ENCODE assay signal across 8 cellular contexts in the genomic region with DNA sequence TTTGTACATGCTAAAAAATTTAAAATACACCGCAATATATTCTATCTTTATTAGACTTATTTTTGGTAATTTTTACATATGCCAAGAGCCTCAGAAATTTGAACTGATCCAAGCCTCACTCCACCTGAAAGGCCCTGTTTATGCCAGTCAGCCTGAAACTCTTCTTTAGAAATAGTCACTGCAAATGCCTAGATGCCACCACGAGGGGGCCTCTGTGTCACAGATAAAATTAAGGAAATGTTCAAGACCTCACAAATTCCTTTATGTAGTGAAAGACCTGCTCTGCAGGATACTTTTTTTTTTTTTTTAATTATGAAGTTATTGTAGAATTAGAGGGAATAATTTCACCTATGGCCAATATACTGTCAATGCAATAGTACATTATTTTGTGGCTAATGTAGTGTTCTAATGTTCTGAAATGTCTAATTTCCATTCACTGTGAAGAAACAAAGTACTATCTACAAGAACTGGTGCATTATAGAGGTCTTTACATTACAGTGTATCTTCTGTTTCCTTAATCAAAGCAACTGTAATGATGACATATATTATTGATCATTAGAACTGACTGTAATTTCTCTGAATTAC.
DNase-seq lines count a peak whose midpoint lies in the region; ATAC-seq lines count a peak whose summit lies in the region.

No MANE protein-coding gene starts in this region.

- no peak overlapping the region for H3K9ac ChIP-seq in mesenchymal stem cell (ENCODE audit: low read length)

- H3K4me2 ChIP-seq in mesenchymal stem cell (ENCODE audit: low read length, poor library complexity, severe bottlenecking): no peak overlapping the region

- H3K36me3 ChIP-seq in mesenchymal stem cell (ENCODE audit: control insufficient read depth in 1 of 2, insufficient read depth in 2 of 2, low read depth in 1 of 2, low read length in 2 of 2): no peaks in the 10 kb centered on the region

- no peak overlapping the region for H2AK5ac ChIP-seq in mesenchymal stem cell (ENCODE audit: low read length, severe bottlenecking)

- H2BK5ac ChIP-seq in mesenchymal stem cell (ENCODE audit: low read depth, low read length, poor library complexity, severe bottlenecking): no peak overlapping the region

- no peak overlapping the region for H2BK15ac ChIP-seq in mesenchymal stem cell (ENCODE audit: low read depth, poor library complexity, severe bottlenecking)

- H4K91ac ChIP-seq in mesenchymal stem cell (ENCODE audit: low read length): no peak overlapping the region

- H3K4me3 ChIP-seq in mesenchymal stem cell (ENCODE audit: insufficient read depth in 1 of 2, low read depth in 1 of 2, low read length in 2 of 2): no peak overlapping the region

- ATAC-seq in GM18499 (IDR thresholded peaks at IDR 0.05; ENCODE audit: insufficient read depth, unreplicated experiment) (peak; percentile 38), HG02798 (IDR thresholded peaks at IDR 0.05; ENCODE audit: poor library complexity, unreplicated experiment) (peak; percentile 59), HG02970 (IDR thresholded peaks at IDR 0.05; ENCODE audit: low FRiP score, unreplicated experiment) (no peak)

- no peaks in the 10 kb centered on the region for H3K27me3 ChIP-seq in mesenchymal stem cell (ENCODE audit: control insufficient read depth in 1 of 2, insufficient read depth in 1 of 2, low read length in 2 of 2)

- peak; percentile 30 for DNase-seq in NCI-H345 (lab: John Stamatoyannopoulos, UW)
- DNase-seq in activated CD4-positive, alpha-beta T cell treated with anti-CD3 and anti-CD28 coated beads, Interleukin-2, amount 50 U/mL, for 24 hours (ENCODE audit: low read depth in 1 of 2, low spot score in 1 of 2): peak; percentile 33 to 69
- peak; percentile 14 to 26 for DNase-seq in dermis microvascular lymphatic vessel endothelial cell (ENCODE audit: low read depth in 2 of 2)
- DNase-seq in mesenchymal stem cell: peak; percentile 36
- peak; percentile 51 for DNase-seq in stimulated activated CD8-positive, alpha-beta memory T cell treated with anti-CD3 and anti-CD28 coated beads, Interleukin-4, amount 100 ng/mL, for 24 hours (ENCODE audit: low read depth)

- no peaks in the 10 kb centered on the region for H3K79me1 ChIP-seq in mesenchymal stem cell (replicated peaks; ENCODE audit: low read length, poor library complexity, severe bottlenecking)

- H3K18ac ChIP-seq in mesenchymal stem cell (ENCODE audit: low read depth in 1 of 2, low read length in 2 of 2): no peak overlapping the region

- no peak overlapping the region for H4K8ac ChIP-seq in mesenchymal stem cell (ENCODE audit: low read length)

- H3K9me3 ChIP-seq in mesenchymal stem cell (ENCODE audit: control insufficient read depth, low read length): no peaks in the 10 kb centered on the region

- no peak overlapping the region for H3K23ac ChIP-seq in mesenchymal stem cell (ENCODE audit: low read length in 2 of 2)

- H2BK120ac ChIP-seq in mesenchymal stem cell (ENCODE audit: low read depth, low read length): no peak overlapping the region

- H2AFZ ChIP-seq in mesenchymal stem cell (ENCODE audit: low read depth, low read length): no peak overlapping the region

- H3K27ac ChIP-seq in mesenchymal stem cell (ENCODE audit: low read length, poor library complexity, severe bottlenecking): no peak overlapping the region

- H3K4ac ChIP-seq in mesenchymal stem cell (ENCODE audit: low read depth in 1 of 2, low read length in 2 of 2): no peak overlapping the region

- no peak overlapping the region for H3K14ac ChIP-seq in mesenchymal stem cell (ENCODE audit: low read length in 2 of 2)

- no peak overlapping the region for H2BK12ac ChIP-seq in mesenchymal stem cell (ENCODE audit: low read length in 2 of 2)

- peaks cover 2% of the 10 kb centered on the region for H3K4me1 ChIP-seq in mesenchymal stem cell (ENCODE audit: control insufficient read depth, insufficient read depth, low read depth, low read length)

- 0% methylated on average over 1 of the region's 2 CpGs for WGBS in mesenchymal stem cell
